In genomic region chrX:133544105-133544504, GRCh38 we compare ENCODE assay signal across 13 cellular contexts.
DNase-seq lines count a peak whose midpoint lies in the region; ATAC-seq and TF ChIP-seq lines count a peak whose summit lies in the region.
"Had no signal": no experiment of that assay in that cellular context is flagged by ENCODE, and none has a peak within 500 bp of the region (broad histone marks: within the 10 kb centered on the region; RNA-seq: fewer than 3 reads in every experiment).

No MANE protein-coding gene starts in this region.

- ATAC-seq in GM18867 (IDR thresholded peaks at IDR 0.05; ENCODE audit: unreplicated experiment) = no peak

- no peaks in the 10 kb centered on the region for H3K36me3 Mint-ChIP-seq in CD4-positive, alpha-beta memory T cell
- H3K36me3 Mint-ChIP-seq: CD4-positive, CD25-positive, alpha-beta regulatory T cell had no signal

- H3K36me3 ChIP-seq in mesodermal cell (ENCODE audit: control insufficient read depth, insufficient read depth, low read length) (no peaks in the 10 kb centered on the region), stomach (no peaks in the 10 kb centered on the region)
- no peaks in the 10 kb centered on the region for H3K36me3 ChIP-seq in CD4-positive, alpha-beta memory T cell (ENCODE audit: insufficient read depth, low read length)

- no peaks in the 10 kb centered on the region for H3K9me3 ChIP-seq in mesodermal cell (ENCODE audit: control insufficient read depth, low read length)
- no peaks in the 10 kb centered on the region for H3K9me3 ChIP-seq in CD4-positive, alpha-beta memory T cell (ENCODE audit: control insufficient read depth in 1 of 2, low read length in 2 of 2)
- peaks cover 0 to 9% (median 3%) of the 10 kb centered on the region in 4 donors for H3K9me3 ChIP-seq in stomach

- TF ChIP-seq EP300 in stomach (IDR thresholded peaks at IDR 0.05) = no peak

- H3K4me1 ChIP-seq in mesodermal cell (ENCODE audit: control insufficient read depth, insufficient read depth, low read length, poor library complexity, severe bottlenecking) (no peaks in the 10 kb centered on the region), stomach (no peaks in the 10 kb centered on the region)
- H3K4me1 ChIP-seq in CD4-positive, alpha-beta memory T cell (ENCODE audit: insufficient read depth, low read length) = no peaks in the 10 kb centered on the region

- WGBS in mesodermal cell (ENCODE audit: insufficient coverage in 2 of 2), 2 experiments = 100% methylated on average over 1 of the region's 3 CpGs; no CpG with 5 or more reads in 1 of the 2 experiments
- 39 to 63% (median 55%) methylated on average over 3 of the region's 3 CpGs for WGBS in stomach, 5 donors

- intact Hi-C loops in CD4-positive, alpha-beta memory T cell (cut with micrococcal nuclease) = no loop called here
- intact Hi-C loops in stomach (cut with DNase I; ENCODE audit: low total_unique reads) = no loop called here

- no peak overlapping the region for H3K4me3 ChIP-seq in choroid plexus epithelial cell (ENCODE audit: low read depth, low read length)
- no peak overlapping the region for H3K4me3 ChIP-seq in mesodermal cell (ENCODE audit: extremely low read depth, insufficient read depth, low read length, poor library complexity, severe bottlenecking)
- no peak overlapping the region for H3K4me3 ChIP-seq in CD4-positive, alpha-beta memory T cell (ENCODE audit: low read length in 2 of 2)
- H3K4me3 ChIP-seq in stomach = no peak overlapping the region

- H3K27me3 ChIP-seq in CD4-positive, alpha-beta memory T cell (ENCODE audit: insufficient read depth, low read length) = no peaks in the 10 kb centered on the region
- no peaks in the 10 kb centered on the region for H3K27me3 ChIP-seq in stomach

- H3K27ac Mint-ChIP-seq in CD4-positive, alpha-beta memory T cell = no peak overlapping the region
- H3K27ac Mint-ChIP-seq: CD4-positive, CD25-positive, alpha-beta regulatory T cell had no signal

- CTCF ChIA-PET in CD4-positive, alpha-beta memory T cell (lab: Charles Lee; ENCODE audit: partially characterized antibody) = no interaction called here

- peaks cover 0 to 4% (median 0%) of the 10 kb centered on the region in 8 donors for H3K9me3 Mint-ChIP-seq in CD4-positive, alpha-beta memory T cell

- TF ChIP-seq CTCF in choroid plexus epithelial cell (conservative IDR thresholded peaks at IDR 0.05; ENCODE audit: low read depth, low read length) (no peak), stomach (IDR thresholded peaks at IDR 0.05) (no peak)

- POLR2A ChIA-PET in CD4-positive, alpha-beta memory T cell (lab: Charles Lee; ENCODE audit: partially characterized antibody) = no interaction called here

- H3K4me1 Mint-ChIP-seq in CD4-positive, alpha-beta memory T cell = no peaks in the 10 kb centered on the region

- H3K27ac ChIP-seq in mesodermal cell (ENCODE audit: low read depth, low read length, severe bottlenecking) (peak overlapping the region; percentile 83), stomach (peak overlapping the region in 1 of 5 donors; percentile 29)
- H3K27ac ChIP-seq in CD4-positive, alpha-beta memory T cell (ENCODE audit: low read depth, low read length) = no peak overlapping the region

- TF ChIP-seq POLR2A in stomach (IDR thresholded peaks at IDR 0.05) = no peak

- H3K4me3 Mint-ChIP-seq in CD4-positive, alpha-beta memory T cell = no peak overlapping the region
- H3K4me3 Mint-ChIP-seq: CD4-positive, CD25-positive, alpha-beta regulatory T cell had no signal

- DNase-seq in AG20443 (ENCODE audit: low spot score) (peak; percentile 51), LHCN-M2 (ENCODE audit: low read depth) (peak; percentile 20), choroid plexus epithelial cell (ENCODE audit: low read depth) (peak; percentile 53), stomach (no peak)
- DNase-seq in central memory CD4-positive, alpha-beta T cell = no peak
- no peak for DNase-seq in CD4-positive, alpha-beta memory T cell
- DNase-seq: activated gamma-delta T cell; CD4-positive, CD25-positive, alpha-beta regulatory T cell; effector CD8-positive, alpha-beta T cell; NCI-H1092; OCI-M1 had no signal

- H3K27me3 Mint-ChIP-seq in CD4-positive, alpha-beta memory T cell = no peaks in the 10 kb centered on the region
- H3K27me3 Mint-ChIP-seq: CD4-positive, CD25-positive, alpha-beta regulatory T cell had no signal

Comparison
In these comparisons a context has a peak if more than half of its experiments do, and no peak if none do; other contexts are left out.
1. DNase-seq: peak in AG20443 (single experiment), LHCN-M2 (single experiment) and choroid plexus epithelial cell (single experiment); none in central memory CD4-positive, alpha-beta T cell (single experiment), CD4-positive, alpha-beta memory T cell (0 of 5) and stomach (single experiment).